Comparison of ENCODE assay signal across 7 cellular contexts in the genomic region with DNA sequence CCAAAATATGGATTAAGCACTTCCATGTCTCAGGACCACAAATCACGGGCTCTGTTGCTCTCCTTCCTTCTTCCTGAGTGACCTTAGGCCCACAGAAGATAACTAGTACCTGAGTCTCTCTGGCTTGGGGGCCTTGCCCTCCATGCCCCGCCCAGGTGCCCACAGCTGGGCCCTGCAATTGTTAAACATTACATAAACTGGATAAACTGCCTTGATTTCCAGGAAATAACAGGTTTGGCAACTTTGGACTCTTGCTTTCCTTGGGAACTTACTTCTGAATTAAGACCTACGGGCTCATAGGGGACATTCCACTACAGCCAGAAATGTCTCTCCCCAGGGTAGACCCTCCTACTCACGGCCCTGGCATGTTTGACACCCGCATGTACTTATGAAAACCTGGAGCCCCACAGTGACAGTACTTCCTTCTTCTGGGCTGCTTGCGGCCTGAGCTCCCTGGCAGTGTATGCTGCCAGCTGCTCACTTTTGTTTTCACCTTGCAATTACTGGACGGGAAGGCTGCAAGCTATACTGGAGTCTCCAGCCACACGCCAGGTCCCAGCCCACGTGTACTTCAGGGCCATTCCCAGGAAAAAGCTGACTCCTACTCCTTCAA. TPM values are rescaled to one million over a fixed set of nuclear protein-coding genes. Genes with fewer than 3 reads are reported as not detected.
DNase-seq lines count a peak whose midpoint lies in the region; ATAC-seq and TF ChIP-seq lines count a peak whose summit lies in the region.

No MANE protein-coding gene starts in this region.

- peak; percentile 46 for TF ChIP-seq POLR2A in GM15510 (IDR thresholded peaks at IDR 0.05; ENCODE audit: borderline replicate concordance, extremely low read depth, insufficient read length)

- H3K4me3 Mint-ChIP-seq in activated naive CD8-positive, alpha-beta T cell treated with anti-CD3 and anti-CD28 coated beads for 36 hours, result peak overlapping the region; percentile 58
- peak overlapping the region; percentile 20 to 63 (median 60) for H3K4me3 Mint-ChIP-seq in nephron

- no peak for TF ChIP-seq CTCF in nephron (IDR thresholded peaks at IDR 0.05; ENCODE audit: unreplicated experiment in 3 of 3)

- H3K9me3 Mint-ChIP-seq in activated naive CD8-positive, alpha-beta T cell treated with anti-CD3 and anti-CD28 coated beads for 36 hours, result no peaks in the 10 kb centered on the region
- H3K9me3 Mint-ChIP-seq in nephron, result no peaks in the 10 kb centered on the region

- ATAC-seq in GM18502 (IDR thresholded peaks at IDR 0.05; ENCODE audit: poor library complexity, unreplicated experiment), result no peak

- DNase-seq in NCI-H2196 (lab: John Stamatoyannopoulos, UW; ENCODE audit: unreplicated experiment) (peak; percentile 83), NCI-H82 (lab: John Stamatoyannopoulos, UW) (no peak), amniotic stem cell (lab: John Stamatoyannopoulos, UW) (no peak)
- peak; percentile 47 for DNase-seq in activated naive CD8-positive, alpha-beta T cell treated with anti-CD3 and anti-CD28 coated beads for 36 hours

- H3K27ac Mint-ChIP-seq in activated naive CD8-positive, alpha-beta T cell treated with anti-CD3 and anti-CD28 coated beads for 36 hours, result peak overlapping the region; percentile 84
- H3K27ac Mint-ChIP-seq in nephron, result peak overlapping the region; percentile 80 to 98 (median 94)

- H3K27me3 Mint-ChIP-seq in activated naive CD8-positive, alpha-beta T cell treated with anti-CD3 and anti-CD28 coated beads for 36 hours, result peaks cover 1% of the 10 kb centered on the region
- H3K27me3 Mint-ChIP-seq in nephron (ENCODE audit: low read depth), result no peaks in the 10 kb centered on the region

- peaks cover 42% of the 10 kb centered on the region for H3K4me1 Mint-ChIP-seq in activated naive CD8-positive, alpha-beta T cell treated with anti-CD3 and anti-CD28 coated beads for 36 hours
- peaks cover 31% of the 10 kb centered on the region for H3K4me1 Mint-ChIP-seq in nephron

- peaks cover 18% of the 10 kb centered on the region for H3K36me3 Mint-ChIP-seq in activated naive CD8-positive, alpha-beta T cell treated with anti-CD3 and anti-CD28 coated beads for 36 hours
- H3K36me3 Mint-ChIP-seq in nephron (ENCODE audit: low read depth), result peaks cover 1% of the 10 kb centered on the region

RNA-seq across cellular contexts. Expression of a gene that starts 2.3 kb away (rescaled TPM):
- 100 to 1,000 TPM; 262 to 268 TPM for total RNA-seq in activated naive CD8-positive, alpha-beta T cell treated with anti-CD3 and anti-CD28 coated beads for 36 hours

RNA-seq across cellular contexts. Expression of a gene that starts 22.5 kb away (rescaled TPM):
- total RNA-seq in activated naive CD8-positive, alpha-beta T cell treated with anti-CD3 and anti-CD28 coated beads for 36 hours, result 10 to 100 TPM; 30.4 to 34.7 TPM

RNA-seq across cellular contexts. Expression of a gene that starts 45.2 kb away (rescaled TPM):
- 1 to 10 TPM in 1 of 2 experiments, under 1 TPM in 1; 0.87 to 1.6 TPM for total RNA-seq in activated naive CD8-positive, alpha-beta T cell treated with anti-CD3 and anti-CD28 coated beads for 36 hours

Comparison
In these comparisons a context has a peak if more than half of its experiments do, and no peak if none do; other contexts are left out.
1. DNase-seq: peak in NCI-H2196 (single experiment) and activated naive CD8-positive, alpha-beta T cell treated with anti-CD3 and anti-CD28 coated beads for 36 hours (single experiment); none in NCI-H82 (single experiment) and amniotic stem cell (single experiment).